Comparison of ENCODE assay signal across 26 cellular contexts in genomic region chr6:85035769-85036168, GRCh38.
"Had no signal": no experiment of that assay in that cellular context is flagged by ENCODE, and none has a peak within 500 bp of the region (broad histone marks: within the 10 kb centered on the region; RNA-seq: fewer than 3 reads in every experiment).

No MANE protein-coding gene starts in this region.

- H3K27ac ChIP-seq: colonic mucosa, epithelial cell of prostate, esophagus squamous epithelium, gastrocnemius medialis, heart right ventricle, left lung, lower lobe of right lung had no signal

- H3K36me3 ChIP-seq: colonic mucosa, esophagus squamous epithelium, gastrocnemius medialis, heart right ventricle, left lung, lower lobe of right lung had no signal

- H3K4me1 ChIP-seq: colonic mucosa, esophagus squamous epithelium, gastrocnemius medialis, heart right ventricle, left lung, lower lobe of right lung had no signal

- H3K27me3 ChIP-seq: colonic mucosa, esophagus squamous epithelium, gastrocnemius medialis, heart right ventricle, left lung had no signal

- H3K4me3 ChIP-seq: colonic mucosa, esophagus squamous epithelium, gastrocnemius medialis, heart right ventricle, left lung, lower lobe of right lung, mucosa of descending colon had no signal

- FAIRE-seq: endometrium, islet of Langerhans, keratinocyte had no signal

- ATAC-seq: effector memory CD8-positive, alpha-beta T cell; esophagus mucosa; gastrocnemius medialis; heart right ventricle; left cardiac atrium; left lung; left ventricle myocardium superior; lower lobe of right lung; mucosa of descending colon had no signal

- H3K9me3 ChIP-seq: colonic mucosa, gastrocnemius medialis had no signal

- DNase-seq: colonic mucosa; cortex of kidney; effector CD8-positive, alpha-beta T cell; effector memory CD8-positive, alpha-beta T cell; endodermal cell; erythroblast; esophagus squamous epithelium; foreskin fibroblast; foreskin melanocyte; gastrocnemius medialis; glutamatergic neuron; head of caudate nucleus; heart right ventricle; hippocampal formation; left cardiac atrium; left lung; left ventricle myocardium superior; lower lobe of right lung; mesenchymal stem cell; mucosa of descending colon; naive B cell had no signal
